In the genomic region with DNA sequence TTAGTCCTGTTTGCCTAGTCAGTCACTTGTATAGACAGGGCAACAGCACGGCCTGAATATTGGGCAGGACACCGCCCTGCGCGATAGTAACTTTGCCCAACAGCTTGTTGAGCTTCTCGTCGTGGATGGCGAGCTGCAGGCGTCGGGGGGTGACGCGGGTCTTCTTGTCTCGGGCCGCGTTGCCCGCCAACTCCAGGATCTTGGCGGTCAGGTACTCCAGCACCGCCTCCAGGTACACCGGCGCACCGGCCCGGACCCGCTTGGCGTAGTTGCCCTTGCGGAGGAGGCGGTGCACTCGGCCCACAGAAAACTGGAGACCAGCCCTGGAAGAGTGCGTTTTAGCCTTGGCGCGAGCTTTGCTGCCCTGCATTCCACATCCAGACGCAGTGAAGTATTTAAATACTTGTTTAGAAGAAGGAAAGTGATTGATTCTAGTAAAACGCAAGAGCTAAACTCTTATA, we compare ENCODE assay signal across 1 cellular context.
TF ChIP-seq lines count a peak whose summit lies in the region.

No MANE protein-coding gene starts in this region.

TF ChIP-seq in liver, 16 proteins besides CTCF, POLR2A, EP300 and RAD21 (continued from another document):
- TF ChIP-seq, protein P1, sequence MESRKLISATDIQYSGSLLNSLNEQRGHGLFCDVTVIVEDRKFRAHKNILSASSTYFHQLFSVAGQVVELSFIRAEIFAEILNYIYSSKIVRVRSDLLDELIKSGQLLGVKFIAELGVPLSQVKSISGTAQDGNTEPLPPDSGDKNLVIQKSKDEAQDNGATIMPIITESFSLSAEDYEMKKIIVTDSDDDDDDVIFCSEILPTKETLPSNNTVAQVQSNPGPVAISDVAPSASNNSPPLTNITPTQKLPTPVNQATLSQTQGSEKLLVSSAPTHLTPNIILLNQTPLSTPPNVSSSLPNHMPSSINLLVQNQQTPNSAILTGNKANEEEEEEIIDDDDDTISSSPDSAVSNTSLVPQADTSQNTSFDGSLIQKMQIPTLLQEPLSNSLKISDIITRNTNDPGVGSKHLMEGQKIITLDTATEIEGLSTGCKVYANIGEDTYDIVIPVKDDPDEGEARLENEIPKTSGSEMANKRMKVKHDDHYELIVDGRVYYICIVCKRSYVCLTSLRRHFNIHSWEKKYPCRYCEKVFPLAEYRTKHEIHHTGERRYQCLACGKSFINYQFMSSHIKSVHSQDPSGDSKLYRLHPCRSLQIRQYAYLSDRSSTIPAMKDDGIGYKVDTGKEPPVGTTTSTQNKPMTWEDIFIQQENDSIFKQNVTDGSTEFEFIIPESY (IDR thresholded peaks at IDR 0.05), result no peak
